In the genomic region with DNA sequence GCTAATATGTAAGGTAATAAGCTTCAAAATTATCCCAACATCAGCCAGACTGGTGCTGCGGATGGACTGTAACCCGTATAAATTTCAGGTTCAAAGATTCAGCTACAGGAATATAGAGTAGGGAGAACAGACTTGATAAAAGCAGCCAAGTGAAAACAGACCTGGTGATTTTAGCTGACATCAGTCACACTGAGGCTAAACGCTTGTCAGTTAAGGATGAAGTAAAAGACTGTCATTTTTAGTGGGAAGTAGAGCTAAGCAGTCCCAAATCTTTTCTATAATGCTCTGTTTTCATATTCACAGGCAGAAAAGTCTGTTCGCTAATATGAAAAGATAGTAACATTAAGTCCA, we compare ENCODE assay signal across 11 cellular contexts. TPM values are rescaled to one million over a fixed set of nuclear protein-coding genes. Genes with fewer than 3 reads are reported as not detected.
DNase-seq lines count a peak whose midpoint lies in the region; ATAC-seq, FAIRE-seq and TF ChIP-seq lines count a peak whose summit lies in the region.
"Had no signal": no experiment of that assay in that cellular context is flagged by ENCODE, and none has a peak within 500 bp of the region (broad histone marks: within the 10 kb centered on the region; RNA-seq: fewer than 3 reads in every experiment).

No MANE protein-coding gene starts in this region.

- H3K4me1 Mint-ChIP-seq in endodermal cell, result peaks cover 16% of the 10 kb centered on the region

- peaks cover 4% of the 10 kb centered on the region for H3K36me3 Mint-ChIP-seq in endodermal cell (ENCODE audit: low read depth)

- H3K27me3 ChIP-seq in endodermal cell (ENCODE audit: control insufficient read depth, insufficient read depth, low read length, poor library complexity, severe bottlenecking) (no peaks in the 10 kb centered on the region), mesendoderm (ENCODE audit: insufficient read depth, low read length, poor library complexity) (no peaks in the 10 kb centered on the region), tibial artery (no peaks in the 10 kb centered on the region)

- peaks cover 5% of the 10 kb centered on the region for H3K79me1 ChIP-seq in mesendoderm (ENCODE audit: low read length)

- H3K27me3 Mint-ChIP-seq in endodermal cell (ENCODE audit: insufficient read depth), result no peaks in the 10 kb centered on the region

- H4K8ac ChIP-seq in mesendoderm (ENCODE audit: low read depth, low read length), result no peak overlapping the region

- H3K4me3 Mint-ChIP-seq in endodermal cell, result no peak overlapping the region
- H3K4me3 Mint-ChIP-seq: activated CD8-positive, alpha-beta T cell treated with anti-CD3 and anti-CD28 coated beads for 36 hours had no signal

- H3K27ac ChIP-seq in endodermal cell (ENCODE audit: low read depth, low read length) (peak overlapping the region; percentile 42), mesendoderm (ENCODE audit: low read depth, low read length) (no peak overlapping the region), tibial artery (peak overlapping the region; percentile 67 to 71)

- H3K4me3 ChIP-seq in endodermal cell (ENCODE audit: low read length), result no peak overlapping the region
- H3K4me3 ChIP-seq in mesendoderm (ENCODE audit: low read length), result no peak overlapping the region
- H3K4me3 ChIP-seq in tibial artery, result no peak overlapping the region

- TF ChIP-seq CTCF in endodermal cell (conservative IDR thresholded peaks at IDR 0.05) (no peak), tibial artery (IDR thresholded peaks at IDR 0.05) (no peak)

- H2AK5ac ChIP-seq in mesendoderm (ENCODE audit: low read length), result no peak overlapping the region

- H3K9ac ChIP-seq in endodermal cell (ENCODE audit: extremely low read depth, low read length, poor library complexity, severe bottlenecking), result no peak overlapping the region
- no peak overlapping the region for H3K9ac ChIP-seq in mesendoderm (ENCODE audit: low read length)

- no peak overlapping the region for H3K23ac ChIP-seq in mesendoderm (ENCODE audit: low read length)

- peak overlapping the region; percentile 68 for H3K56ac ChIP-seq in mesendoderm (ENCODE audit: low read length)

- peaks cover 6% of the 10 kb centered on the region for H3K36me3 ChIP-seq in endodermal cell (ENCODE audit: control insufficient read depth, insufficient read depth, low read length)
- no peaks in the 10 kb centered on the region for H3K36me3 ChIP-seq in mesendoderm (ENCODE audit: control insufficient read depth, insufficient read depth, low read length)
- no peaks in the 10 kb centered on the region for H3K36me3 ChIP-seq in tibial artery

- H2BK15ac ChIP-seq in mesendoderm (replicated peaks; ENCODE audit: low read depth), result no peak overlapping the region

- H3K4me1 ChIP-seq in endodermal cell (ENCODE audit: control insufficient read depth, insufficient read depth, low read length) (peaks cover 7% of the 10 kb centered on the region), mesendoderm (ENCODE audit: control insufficient read depth, low read depth, low read length) (peaks cover 3% of the 10 kb centered on the region), tibial artery (peaks cover 0 to 30% (median 23%) of the 10 kb centered on the region in 4 donors)

- H3K9me3 Mint-ChIP-seq in endodermal cell, result no peaks in the 10 kb centered on the region
- H3K9me3 Mint-ChIP-seq: activated CD8-positive, alpha-beta T cell treated with anti-CD3 and anti-CD28 coated beads for 36 hours had no signal

- no peak overlapping the region for H2BK120ac ChIP-seq in mesendoderm (ENCODE audit: low read depth, low read length)

- ATAC-seq in GM21825 (IDR thresholded peaks at IDR 0.05; ENCODE audit: unreplicated experiment), result no peak
- ATAC-seq in GM21619 (IDR thresholded peaks at IDR 0.05; ENCODE audit: unreplicated experiment), result no peak
- ATAC-seq: activated CD8-positive, alpha-beta T cell treated with anti-CD3 and anti-CD28 coated beads for 36 hours had no signal

- peak overlapping the region; percentile 85 for H3K27ac Mint-ChIP-seq in endodermal cell
- H3K27ac Mint-ChIP-seq: activated CD8-positive, alpha-beta T cell treated with anti-CD3 and anti-CD28 coated beads for 36 hours had no signal

- DNase-seq in NCI-H460 (ENCODE audit: extremely low read depth, low read depth) (peak; percentile 28), endodermal cell (no peak), mesendoderm (no peak), tibial artery (no peak), frontal cortex (ENCODE audit: low spot score in 2 of 2) (no peak), Kasumi-1 (lab: John Stamatoyannopoulos, UW) (no peak)
- DNase-seq: activated CD8-positive, alpha-beta T cell treated with anti-CD3 and anti-CD28 coated beads for 36 hours; NCI-H2081 treated with DMSO at 0.1 percent for 48 hours; stimulated activated CD4-positive, alpha-beta T cell treated with anti-CD3 and anti-CD28 coated beads, Interleukin-4, amount 100 ng/mL, for 24 hours had no signal

- WGBS in endodermal cell (ENCODE audit: insufficient coverage in 1 of 2, insufficient read length in 1 of 2), 2 experiments, result 77 to 79% methylated on average over 3 to 4 of the region's 4 CpGs
- WGBS in mesendoderm (ENCODE audit: extremely low coverage, insufficient coverage, low lambda C conversion rate), result no CpG with 5 or more reads among the region's 4 CpGs

- H3K9me3 ChIP-seq in endodermal cell (ENCODE audit: control insufficient read depth, low read length) (no peaks in the 10 kb centered on the region), tibial artery (no peaks in the 10 kb centered on the region)

- no peaks in the 10 kb centered on the region for H3K79me2 ChIP-seq in mesendoderm (ENCODE audit: control insufficient read depth, insufficient read depth, low read length)

- no peak overlapping the region for H3K4me2 ChIP-seq in mesendoderm (ENCODE audit: low read length)

- FAIRE-seq in frontal cortex (lab: Jason Lieb, UNC), result no peak

- no peak overlapping the region for H2BK5ac ChIP-seq in mesendoderm (ENCODE audit: low read length)

- H3K4ac ChIP-seq in mesendoderm (ENCODE audit: low read depth, low read length), result no peak overlapping the region

- intact Hi-C loops in tibial artery (cut with DNase I; ENCODE audit: low total_unique reads), result no loop called here

- no peak overlapping the region for H4K5ac ChIP-seq in mesendoderm (ENCODE audit: low read length)

- no peak overlapping the region for H3K18ac ChIP-seq in mesendoderm (ENCODE audit: low read length)

RNA-seq across cellular contexts. Expression of gene CMTM4, which starts 35.4 kb away (rescaled TPM):
- 64.2 and 64.5 TPM in 2 replicates for total RNA-seq in NCI-H460 (2014; rRNA removed; shearing (Covaris generic))
- 70.9 and 82.3 TPM in 2 replicates for polyA plus RNA-seq in NCI-H460 (2014; cell fraction: nucleus; rRNA removed)
- 10 to 100 TPM; 68.2 to 76.2 TPM for total RNA-seq in endodermal cell
- 34.3 TPM for polyA plus RNA-seq in endodermal cell (2013, experiment 1 of 2)
- 30.7 TPM for polyA plus RNA-seq in endodermal cell (2013, experiment 2 of 2)
- polyA plus RNA-seq in mesendoderm (2013, experiment 1 of 2), result 16.1 TPM
- polyA plus RNA-seq in mesendoderm (2013, experiment 2 of 2), result 16.3 TPM
- 51.0 TPM for total RNA-seq in frontal cortex

RNA-seq across cellular contexts. Expression of gene CMTM3, which starts 56.7 kb away (rescaled TPM):
- total RNA-seq in NCI-H460 (2014; rRNA removed; shearing (Covaris generic)), result 35.6 and 35.7 TPM in 2 replicates
- 25.0 and 58.5 TPM in 2 replicates for polyA plus RNA-seq in NCI-H460 (2014; cell fraction: nucleus; rRNA removed)
- total RNA-seq in endodermal cell (10 to 100 TPM; 44.2 to 48.5 TPM), frontal cortex (3.3 TPM)
- 66.9 TPM for polyA plus RNA-seq in endodermal cell (2013, experiment 1 of 2)
- 60.5 TPM for polyA plus RNA-seq in endodermal cell (2013, experiment 2 of 2)
- polyA plus RNA-seq in mesendoderm (2013, experiment 1 of 2), result 49.4 TPM
- polyA plus RNA-seq in mesendoderm (2013, experiment 2 of 2), result 49.0 TPM
